9 cellular contexts compared by ENCODE assay signal in the genomic region with DNA sequence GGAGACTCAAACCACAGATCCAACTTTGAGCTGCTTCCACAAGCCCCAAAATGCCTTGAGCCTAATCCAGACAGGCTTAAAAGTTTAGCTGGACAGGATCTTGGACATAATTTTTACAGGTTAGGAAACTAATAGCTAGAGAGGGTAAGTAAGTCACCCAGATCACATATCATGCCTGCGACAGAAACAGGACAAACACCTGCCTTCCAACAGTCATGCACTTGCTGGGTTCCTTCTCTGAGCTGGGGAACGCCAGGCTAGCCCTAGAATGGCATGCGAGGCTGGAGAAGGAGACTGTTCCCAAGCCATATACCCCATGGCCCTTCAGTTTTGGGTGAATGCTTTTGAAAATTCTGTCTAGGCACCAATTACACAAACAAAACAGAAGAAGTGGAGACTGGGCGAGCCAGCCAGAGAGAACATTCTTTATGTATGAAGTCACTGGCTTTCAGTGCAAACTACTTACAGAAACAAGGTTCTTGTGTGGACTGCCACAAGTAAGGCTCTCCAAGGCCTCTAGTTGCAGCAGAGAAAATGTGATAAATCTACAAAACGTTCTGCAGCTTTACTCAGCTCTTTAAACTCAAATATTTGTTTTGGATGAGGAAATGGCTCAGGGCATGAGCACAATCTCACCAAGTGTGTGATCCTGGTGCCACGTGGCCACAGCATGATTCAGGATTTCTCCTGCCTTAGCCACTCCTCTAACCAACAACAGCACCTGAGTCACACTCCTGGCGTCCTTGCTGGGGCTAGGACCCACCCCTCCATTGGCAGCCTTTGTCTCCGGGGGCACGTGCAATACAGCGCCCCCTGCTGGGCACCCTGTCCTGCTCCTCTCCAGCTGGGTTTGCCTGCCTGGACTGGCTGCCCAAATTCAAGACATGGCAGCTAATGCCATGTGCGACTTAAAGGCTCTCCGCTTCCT.
DNase-seq lines count a peak whose midpoint lies in the region; ATAC-seq, FAIRE-seq and TF ChIP-seq lines count a peak whose summit lies in the region.
"Had no signal": no experiment of that assay in that cellular context is flagged by ENCODE, and none has a peak within 500 bp of the region (broad histone marks: within the 10 kb centered on the region; RNA-seq: fewer than 3 reads in every experiment).

No MANE protein-coding gene starts in this region.

- peak; percentile 95 for FAIRE-seq in bronchial epithelial cell (lab: Jason Lieb, UNC)
- FAIRE-seq: colon had no signal

- DNase-seq in EL (peak; percentile 96), LNCaP clone FGC (ENCODE audit: low read depth) (peak; percentile 98), UCSD-AML1 (lab: John Stamatoyannopoulos, UW; ENCODE audit: unreplicated experiment) (peak; percentile 61), bronchial epithelial cell (ENCODE audit: low read depth) (peak; percentile 99)
- DNase-seq in stimulated activated CD4-positive, alpha-beta T cell treated with anti-CD3 and anti-CD28 coated beads, Interleukin-1b, Interleukin-23, amount 100 ng/mL, for 4 hours (ENCODE audit: low read depth in 2 of 2): peak; percentile 49 to 51

- H3K27me3 ChIP-seq in bronchial epithelial cell (ENCODE audit: control insufficient read depth, insufficient read depth, low read length): no peaks in the 10 kb centered on the region
- H3K27me3 ChIP-seq in layer of hippocampus (ENCODE audit: control insufficient read depth, insufficient read depth, low read length): no peaks in the 10 kb centered on the region

- TF ChIP-seq CTCF in LNCaP clone FGC (IDR thresholded peaks at IDR 0.05; ENCODE audit: control insufficient read depth, extremely low read depth, insufficient read depth) (peak; percentile 69), bronchial epithelial cell (IDR thresholded peaks at IDR 0.05; ENCODE audit: insufficient read depth, low read length, severe bottlenecking) (peak; percentile 99)

- H3K4me3 ChIP-seq in LNCaP clone FGC (ENCODE audit: low read depth, low read length) (0 out of 2 replicates have a peak overlapping the region, but pooled peaks have one; percentile 0), bronchial epithelial cell (ENCODE audit: low read depth, low read length) (no peak overlapping the region)

- peak overlapping the region; percentile 49 for H3K27ac ChIP-seq in layer of hippocampus (ENCODE audit: low read depth, low read length)

- ATAC-seq in GM21825 (IDR thresholded peaks at IDR 0.05; ENCODE audit: unreplicated experiment) (no peak), GM21529 (IDR thresholded peaks at IDR 0.05; ENCODE audit: unreplicated experiment) (no peak)

- no peaks in the 10 kb centered on the region for H3K36me3 ChIP-seq in bronchial epithelial cell (ENCODE audit: control insufficient read depth, insufficient read depth, low read length)
